ENCODE assay signal across 12 cellular contexts in the genomic region with DNA sequence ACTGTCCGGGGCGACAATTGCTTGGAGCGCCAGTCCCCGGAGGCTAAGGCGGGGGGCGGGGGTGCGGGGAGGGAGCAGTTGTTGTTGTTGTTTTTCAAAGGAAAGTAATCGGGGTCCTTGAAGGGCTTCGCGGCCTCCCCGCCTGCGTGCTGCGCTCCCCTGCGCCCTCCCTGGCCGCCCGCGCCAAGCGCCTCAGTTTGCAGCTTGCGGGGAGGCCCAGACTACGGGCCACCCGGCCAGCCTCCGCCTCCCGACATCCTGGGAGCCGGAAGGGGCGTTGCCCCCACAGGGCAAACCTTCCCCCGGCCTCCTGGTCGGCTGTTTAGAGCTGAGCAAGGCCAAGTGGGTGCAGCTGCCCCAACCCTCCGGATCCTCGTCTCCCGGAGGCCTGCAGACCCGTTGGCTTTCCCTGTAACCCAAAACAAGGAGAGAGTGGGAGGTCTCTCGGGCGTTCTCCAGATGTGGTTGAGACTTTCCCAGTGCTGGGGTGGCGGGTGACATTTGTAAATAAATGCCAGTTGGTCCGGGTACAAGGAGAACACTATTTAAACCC. TPM values are rescaled to one million over a fixed set of nuclear protein-coding genes. Genes with fewer than 3 reads are reported as not detected.
DNase-seq lines count a peak whose midpoint lies in the region; ATAC-seq and TF ChIP-seq lines count a peak whose summit lies in the region.
"Had no signal": no experiment of that assay in that cellular context is flagged by ENCODE, and none has a peak within 500 bp of the region (broad histone marks: within the 10 kb centered on the region; RNA-seq: fewer than 3 reads in every experiment).

No MANE protein-coding gene starts in this region.

- H3K27me3 Mint-ChIP-seq in activated naive CD8-positive, alpha-beta T cell treated with anti-CD3 and anti-CD28 coated beads, Interleukin-2, amount 10 ng/mL, durations not matched to agents 7 days and 5 days: peaks cover 84% of the 10 kb centered on the region

- no peaks in the 10 kb centered on the region for H3K36me3 ChIP-seq in neuron (ENCODE audit: insufficient read depth, low read length)
- H3K36me3 ChIP-seq: esophagus squamous epithelium, MG63, upper lobe of left lung had no signal

- H3K4me3 ChIP-seq in neuron (ENCODE audit: low read length): peak overlapping the region; percentile 18
- H3K4me3 ChIP-seq: MG63 had no signal

- H3K27ac Mint-ChIP-seq in activated naive CD8-positive, alpha-beta T cell treated with anti-CD3 and anti-CD28 coated beads, Interleukin-2, amount 10 ng/mL, durations not matched to agents 7 days and 5 days: no peak overlapping the region

- peaks cover 48% of the 10 kb centered on the region for H3K4me1 ChIP-seq in neuron (ENCODE audit: insufficient read depth, low read length)

- H3K9me3 Mint-ChIP-seq in activated naive CD8-positive, alpha-beta T cell treated with anti-CD3 and anti-CD28 coated beads, Interleukin-2, amount 10 ng/mL, durations not matched to agents 7 days and 5 days: no peaks in the 10 kb centered on the region

- no peak overlapping the region for H2AFZ ChIP-seq in neuron (ENCODE audit: low read depth, low read length)

- H3K9me3 ChIP-seq in neuron (ENCODE audit: low read length): no peaks in the 10 kb centered on the region
- H3K9me3 ChIP-seq: esophagus squamous epithelium, MG63, upper lobe of left lung had no signal

- TF ChIP-seq CTCF in GM10266 (IDR thresholded peaks at IDR 0.05; ENCODE audit: control insufficient read depth, insufficient read depth, low read depth, missing control alignments): peak; percentile 20

- DNase-seq in GM10266 (ENCODE audit: extremely low spot score): no peak
- peak; percentile 57 for DNase-seq in activated naive CD8-positive, alpha-beta T cell treated with anti-CD3 and anti-CD28 coated beads, Interleukin-2, amount 10 ng/mL, durations not matched to agents 7 days and 5 days
- no peak for DNase-seq in T-helper 2 cell
- DNase-seq in MV-4-11 (lab: John Stamatoyannopoulos, UW): no peak
- no peak for DNase-seq in HPDE6-E6E7 (ENCODE audit: extremely low spot score)
- DNase-seq: esophagus squamous epithelium, MG63 had no signal

- peaks cover 13% of the 10 kb centered on the region for H3K4me1 Mint-ChIP-seq in activated naive CD8-positive, alpha-beta T cell treated with anti-CD3 and anti-CD28 coated beads, Interleukin-2, amount 10 ng/mL, durations not matched to agents 7 days and 5 days

- peak overlapping the region; percentile 30 for H3K4me3 Mint-ChIP-seq in activated naive CD8-positive, alpha-beta T cell treated with anti-CD3 and anti-CD28 coated beads, Interleukin-2, amount 10 ng/mL, durations not matched to agents 7 days and 5 days

- POLR2A ChIA-PET in activated naive CD8-positive, alpha-beta T cell treated with anti-CD3 and anti-CD28 coated beads, Interleukin-2, amount 10 ng/mL, durations not matched to agents 7 days and 5 days (lab: Charles Lee): no interaction called here

- peak; percentile 38 for ATAC-seq in HG03108 (IDR thresholded peaks at IDR 0.05; ENCODE audit: unreplicated experiment)
- ATAC-seq in activated naive CD8-positive, alpha-beta T cell treated with anti-CD3 and anti-CD28 coated beads, Interleukin-2, amount 10 ng/mL, durations not matched to agents 7 days and 5 days (ENCODE audit: low read depth): peak; percentile 38
- ATAC-seq in HG03139 (IDR thresholded peaks at IDR 0.05; ENCODE audit: unreplicated experiment): no peak

- H3K36me3 Mint-ChIP-seq in activated naive CD8-positive, alpha-beta T cell treated with anti-CD3 and anti-CD28 coated beads, Interleukin-2, amount 10 ng/mL, durations not matched to agents 7 days and 5 days: no peaks in the 10 kb centered on the region

- peaks cover 89% of the 10 kb centered on the region for H3K27me3 ChIP-seq in neuron (ENCODE audit: insufficient read depth, low read length)

RNA-seq across cellular contexts. Expression of a gene that starts 3.7 kb away (rescaled TPM):
- total RNA-seq in activated naive CD8-positive, alpha-beta T cell treated with anti-CD3 and anti-CD28 coated beads, Interleukin-2, amount 10 ng/mL, durations not matched to agents 7 days and 5 days: not detected
- total RNA-seq: esophagus squamous epithelium, renal cortical epithelial cell, upper lobe of left lung had no signal
